25 cellular contexts compared by ENCODE assay signal in the genomic region with DNA sequence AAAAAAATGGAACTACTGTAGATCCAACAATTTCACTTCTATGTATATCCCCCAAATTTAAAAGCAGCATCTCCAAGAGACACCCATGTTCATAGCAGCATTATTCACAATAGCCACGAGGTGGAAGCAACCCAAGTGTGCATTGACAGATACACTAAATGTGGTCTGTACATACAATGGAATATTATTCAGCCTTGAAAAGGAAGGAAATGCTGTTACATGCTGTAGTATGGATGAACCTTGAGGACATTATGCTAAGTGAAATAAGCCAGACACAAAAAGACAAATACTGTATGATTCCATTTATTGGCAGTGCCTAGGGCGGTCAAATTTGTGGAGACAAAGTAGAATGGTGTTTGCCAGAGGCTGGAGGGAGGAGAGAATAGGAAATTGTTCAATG. TPM values are rescaled to one million over a fixed set of nuclear protein-coding genes. Genes with fewer than 3 reads are reported as not detected.
"Had no signal": no experiment of that assay in that cellular context is flagged by ENCODE, and none has a peak within 500 bp of the region (broad histone marks: within the 10 kb centered on the region; RNA-seq: fewer than 3 reads in every experiment).

No MANE protein-coding gene starts in this region.

- H3K4me1 ChIP-seq: colonic mucosa, foreskin keratinocyte, neural progenitor cell, right atrium auricular region, tibial nerve, upper lobe of left lung had no signal

- ATAC-seq: foreskin keratinocyte; left lobe of liver; mucosa of descending colon; naive thymus-derived CD4-positive, alpha-beta T cell; stimulated activated naive B cell treated with anti-CD40 and anti-IgM and Interleukin-4, amounts not matched to agents 10 μg/mL and 1 μg/mL and 100 μg/mL, for 72 hours had no signal

- H3K4me3 ChIP-seq: colonic mucosa, esophagus muscularis mucosa, lung, mucosa of descending colon, neural progenitor cell, right atrium auricular region, sigmoid colon, thoracic aorta, tibial nerve, upper lobe of left lung had no signal

- H3K27ac ChIP-seq: colonic mucosa, foreskin keratinocyte, neural progenitor cell, parathyroid adenoma, right atrium auricular region, sigmoid colon, thoracic aorta, tibial nerve, upper lobe of left lung had no signal

- H3K27me3 ChIP-seq: colonic mucosa, esophagus muscularis mucosa, foreskin keratinocyte, neural progenitor cell, right atrium auricular region, sigmoid colon, tibial nerve, upper lobe of left lung had no signal

- FAIRE-seq: endothelial cell of umbilical vein, keratinocyte, small intestine, urothelium cell line had no signal

- DNase-seq: colonic mucosa; effector CD8-positive, alpha-beta T cell; endodermal cell; foreskin keratinocyte; hypothalamus; immature natural killer cell; mucosa of descending colon; naive thymus-derived CD4-positive, alpha-beta T cell; sigmoid colon; small intestine; stimulated activated CD4-positive, alpha-beta T cell treated with anti-CD3 and anti-CD28 coated beads, Interleukin-15, amount 100 ng/mL, for 24 hours; stimulated activated CD4-positive, alpha-beta T cell treated with anti-CD3 and anti-CD28 coated beads, Interleukin-2, amount 100 ng/mL, for 48 hours; stimulated activated naive B cell treated with anti-CD40 and anti-IgM and Interleukin-4, amounts not matched to agents 10 μg/mL and 1 μg/mL and 100 μg/mL, for 72 hours; upper lobe of left lung had no signal

- H3K9me3 ChIP-seq: colonic mucosa, esophagus muscularis mucosa, mucosa of descending colon, right atrium auricular region, sigmoid colon, thoracic aorta, tibial nerve, upper lobe of left lung had no signal

- H2AFZ ChIP-seq: neural progenitor cell, parathyroid adenoma had no signal

- H3K36me3 ChIP-seq: colonic mucosa, neural progenitor cell, thoracic aorta, tibial nerve, upper lobe of left lung had no signal

- H3K9ac ChIP-seq: neural progenitor cell, parathyroid adenoma had no signal

- H3K4me2 ChIP-seq: neural progenitor cell had no signal

- H3K79me2 ChIP-seq: parathyroid adenoma had no signal

RNA-seq across cellular contexts. Expression of a gene that starts 34.2 kb away (rescaled TPM):
- total RNA-seq: naive thymus-derived CD4-positive, alpha-beta T cell had no signal
- polyA plus RNA-seq: immature natural killer cell; naive thymus-derived CD4-positive, alpha-beta T cell had no signal
